1 cellular context compared by ENCODE assay signal in the genomic region with DNA sequence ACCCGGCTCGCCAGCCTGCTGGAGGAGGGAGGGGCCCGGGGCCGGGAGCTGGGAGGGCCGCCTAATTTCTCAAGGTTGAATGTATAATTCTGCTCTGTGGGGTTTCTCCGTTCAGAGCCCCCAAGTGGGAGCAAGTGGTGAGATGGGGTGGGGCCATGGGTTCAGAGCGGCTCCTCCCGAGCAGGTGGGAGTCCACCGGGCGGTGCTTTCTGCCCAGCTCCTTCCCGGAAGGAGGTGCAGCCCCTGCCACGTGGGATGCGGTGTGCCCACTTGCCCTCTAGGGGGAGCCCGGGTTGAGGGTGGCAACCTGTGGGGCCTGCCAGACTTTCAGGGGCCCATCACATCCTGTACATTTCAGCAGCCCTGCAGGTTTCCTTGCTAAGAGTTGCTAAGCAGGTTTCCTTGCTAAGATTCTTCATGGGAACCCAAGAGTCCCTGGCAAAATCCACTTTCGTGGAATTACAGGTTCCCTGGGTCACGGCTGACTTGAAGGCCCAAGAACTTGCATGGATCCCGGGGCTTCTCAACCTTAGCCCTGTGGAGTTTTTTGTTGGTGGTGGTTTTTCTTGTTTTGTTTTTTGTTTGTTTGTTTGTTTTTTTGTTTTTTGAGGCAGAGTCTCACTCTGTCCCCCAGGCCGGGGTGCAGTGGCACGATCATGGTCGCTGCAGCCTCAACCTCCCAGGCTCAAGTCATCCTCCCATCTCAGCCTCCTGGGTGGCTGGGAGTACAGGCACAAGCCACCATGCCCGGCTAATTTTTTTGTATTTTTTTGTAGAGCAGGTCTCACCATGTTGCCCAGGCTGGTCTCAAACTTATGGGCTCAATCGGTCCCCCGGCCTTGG.
TF ChIP-seq lines count a peak whose summit lies in the region.

No MANE protein-coding gene starts in this region.

TF ChIP-seq in K562, 482 proteins besides CTCF, POLR2A, EP300 and RAD21 (continued from another document and continues in another):
- TF ChIP-seq, protein P1, sequence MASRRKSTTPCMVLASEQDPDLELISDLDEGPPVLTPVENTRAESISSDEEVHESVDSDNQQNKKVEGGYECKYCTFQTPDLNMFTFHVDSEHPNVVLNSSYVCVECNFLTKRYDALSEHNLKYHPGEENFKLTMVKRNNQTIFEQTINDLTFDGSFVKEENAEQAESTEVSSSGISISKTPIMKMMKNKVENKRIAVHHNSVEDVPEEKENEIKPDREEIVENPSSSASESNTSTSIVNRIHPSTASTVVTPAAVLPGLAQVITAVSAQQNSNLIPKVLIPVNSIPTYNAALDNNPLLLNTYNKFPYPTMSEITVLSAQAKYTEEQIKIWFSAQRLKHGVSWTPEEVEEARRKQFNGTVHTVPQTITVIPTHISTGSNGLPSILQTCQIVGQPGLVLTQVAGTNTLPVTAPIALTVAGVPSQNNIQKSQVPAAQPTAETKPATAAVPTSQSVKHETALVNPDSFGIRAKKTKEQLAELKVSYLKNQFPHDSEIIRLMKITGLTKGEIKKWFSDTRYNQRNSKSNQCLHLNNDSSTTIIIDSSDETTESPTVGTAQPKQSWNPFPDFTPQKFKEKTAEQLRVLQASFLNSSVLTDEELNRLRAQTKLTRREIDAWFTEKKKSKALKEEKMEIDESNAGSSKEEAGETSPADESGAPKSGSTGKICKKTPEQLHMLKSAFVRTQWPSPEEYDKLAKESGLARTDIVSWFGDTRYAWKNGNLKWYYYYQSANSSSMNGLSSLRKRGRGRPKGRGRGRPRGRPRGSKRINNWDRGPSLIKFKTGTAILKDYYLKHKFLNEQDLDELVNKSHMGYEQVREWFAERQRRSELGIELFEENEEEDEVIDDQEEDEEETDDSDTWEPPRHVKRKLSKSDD (conservative IDR thresholded peaks at IDR 0.05; ENCODE audit: low read length), result 0 out of 2 replicates have a peak, but pooled peaks have one; percentile 68
- TF ChIP-seq TAL1 (IDR thresholded peaks at IDR 0.05) (no peak), ZNF431 (CRISPR knock-in tag; IDR thresholded peaks at IDR 0.05) (no peak), ARID2 (IDR thresholded peaks at IDR 0.05) (no peak), IRF2 (CRISPR knock-in tag; IDR thresholded peaks at IDR 0.05) (no peak), GABPA (tag; conservative IDR thresholded peaks at IDR 0.05; ENCODE audit: low read depth) (no peak), ELF1 (tag; IDR thresholded peaks at IDR 0.05) (peak; percentile 85), SMAD1 (IDR thresholded peaks at IDR 0.05; ENCODE audit: low read depth, low read length, partially characterized antibody) (no peak), SIN3A (IDR thresholded peaks at IDR 0.05; ENCODE audit: borderline replicate concordance in 2 of 2, control insufficient read depth in 1 of 2, low read depth in 2 of 2, low read length in 2 of 2) (peak in 1 of 2 experiments; percentile 67; a peak in 1 of 4 replicates), SAP30 (IDR thresholded peaks at IDR 0.05; ENCODE audit: borderline replicate concordance, insufficient read depth, low read depth, low read length, poor library complexity, severe bottlenecking) (no peak), RBM39 (optimal IDR thresholded peaks at IDR 0.05; ENCODE audit: low read depth, low read length) (no peak), SP1 (CRISPR knock-in tag; IDR thresholded peaks at IDR 0.05) (no peak), HDAC3 (IDR thresholded peaks at IDR 0.05; ENCODE audit: borderline replicate concordance, partially characterized antibody) (no peak), ZNF184 (CRISPR knock-in tag; IDR thresholded peaks at IDR 0.05) (no peak), ZNF224 (CRISPR knock-in tag; IDR thresholded peaks at IDR 0.05) (no peak), GABPB1 (CRISPR knock-in tag; IDR thresholded peaks at IDR 0.05) (peak; percentile 46; the same call in 1 of the 2 replicates), MYNN (IDR thresholded peaks at IDR 0.05) (peak; percentile 74; the same call in 1 of the 2 replicates), MYNN (CRISPR knock-in tag; IDR thresholded peaks at IDR 0.05) (no peak), KAT7 (CRISPR knock-in tag; IDR thresholded peaks at IDR 0.05; ENCODE audit: borderline replicate concordance) (no peak), TSC22D4 (tag; IDR thresholded peaks at IDR 0.05) (no peak), NR1H2 (CRISPR knock-in tag; IDR thresholded peaks at IDR 0.05) (no peak), BRCA1 (IDR thresholded peaks at IDR 0.05) (no peak), BRCA1 (CRISPR knock-in tag; IDR thresholded peaks at IDR 0.05) (no peak), NUFIP1 (IDR thresholded peaks at IDR 0.05; ENCODE audit: partially characterized antibody) (no peak)
- TF ChIP-seq, protein P2, sequence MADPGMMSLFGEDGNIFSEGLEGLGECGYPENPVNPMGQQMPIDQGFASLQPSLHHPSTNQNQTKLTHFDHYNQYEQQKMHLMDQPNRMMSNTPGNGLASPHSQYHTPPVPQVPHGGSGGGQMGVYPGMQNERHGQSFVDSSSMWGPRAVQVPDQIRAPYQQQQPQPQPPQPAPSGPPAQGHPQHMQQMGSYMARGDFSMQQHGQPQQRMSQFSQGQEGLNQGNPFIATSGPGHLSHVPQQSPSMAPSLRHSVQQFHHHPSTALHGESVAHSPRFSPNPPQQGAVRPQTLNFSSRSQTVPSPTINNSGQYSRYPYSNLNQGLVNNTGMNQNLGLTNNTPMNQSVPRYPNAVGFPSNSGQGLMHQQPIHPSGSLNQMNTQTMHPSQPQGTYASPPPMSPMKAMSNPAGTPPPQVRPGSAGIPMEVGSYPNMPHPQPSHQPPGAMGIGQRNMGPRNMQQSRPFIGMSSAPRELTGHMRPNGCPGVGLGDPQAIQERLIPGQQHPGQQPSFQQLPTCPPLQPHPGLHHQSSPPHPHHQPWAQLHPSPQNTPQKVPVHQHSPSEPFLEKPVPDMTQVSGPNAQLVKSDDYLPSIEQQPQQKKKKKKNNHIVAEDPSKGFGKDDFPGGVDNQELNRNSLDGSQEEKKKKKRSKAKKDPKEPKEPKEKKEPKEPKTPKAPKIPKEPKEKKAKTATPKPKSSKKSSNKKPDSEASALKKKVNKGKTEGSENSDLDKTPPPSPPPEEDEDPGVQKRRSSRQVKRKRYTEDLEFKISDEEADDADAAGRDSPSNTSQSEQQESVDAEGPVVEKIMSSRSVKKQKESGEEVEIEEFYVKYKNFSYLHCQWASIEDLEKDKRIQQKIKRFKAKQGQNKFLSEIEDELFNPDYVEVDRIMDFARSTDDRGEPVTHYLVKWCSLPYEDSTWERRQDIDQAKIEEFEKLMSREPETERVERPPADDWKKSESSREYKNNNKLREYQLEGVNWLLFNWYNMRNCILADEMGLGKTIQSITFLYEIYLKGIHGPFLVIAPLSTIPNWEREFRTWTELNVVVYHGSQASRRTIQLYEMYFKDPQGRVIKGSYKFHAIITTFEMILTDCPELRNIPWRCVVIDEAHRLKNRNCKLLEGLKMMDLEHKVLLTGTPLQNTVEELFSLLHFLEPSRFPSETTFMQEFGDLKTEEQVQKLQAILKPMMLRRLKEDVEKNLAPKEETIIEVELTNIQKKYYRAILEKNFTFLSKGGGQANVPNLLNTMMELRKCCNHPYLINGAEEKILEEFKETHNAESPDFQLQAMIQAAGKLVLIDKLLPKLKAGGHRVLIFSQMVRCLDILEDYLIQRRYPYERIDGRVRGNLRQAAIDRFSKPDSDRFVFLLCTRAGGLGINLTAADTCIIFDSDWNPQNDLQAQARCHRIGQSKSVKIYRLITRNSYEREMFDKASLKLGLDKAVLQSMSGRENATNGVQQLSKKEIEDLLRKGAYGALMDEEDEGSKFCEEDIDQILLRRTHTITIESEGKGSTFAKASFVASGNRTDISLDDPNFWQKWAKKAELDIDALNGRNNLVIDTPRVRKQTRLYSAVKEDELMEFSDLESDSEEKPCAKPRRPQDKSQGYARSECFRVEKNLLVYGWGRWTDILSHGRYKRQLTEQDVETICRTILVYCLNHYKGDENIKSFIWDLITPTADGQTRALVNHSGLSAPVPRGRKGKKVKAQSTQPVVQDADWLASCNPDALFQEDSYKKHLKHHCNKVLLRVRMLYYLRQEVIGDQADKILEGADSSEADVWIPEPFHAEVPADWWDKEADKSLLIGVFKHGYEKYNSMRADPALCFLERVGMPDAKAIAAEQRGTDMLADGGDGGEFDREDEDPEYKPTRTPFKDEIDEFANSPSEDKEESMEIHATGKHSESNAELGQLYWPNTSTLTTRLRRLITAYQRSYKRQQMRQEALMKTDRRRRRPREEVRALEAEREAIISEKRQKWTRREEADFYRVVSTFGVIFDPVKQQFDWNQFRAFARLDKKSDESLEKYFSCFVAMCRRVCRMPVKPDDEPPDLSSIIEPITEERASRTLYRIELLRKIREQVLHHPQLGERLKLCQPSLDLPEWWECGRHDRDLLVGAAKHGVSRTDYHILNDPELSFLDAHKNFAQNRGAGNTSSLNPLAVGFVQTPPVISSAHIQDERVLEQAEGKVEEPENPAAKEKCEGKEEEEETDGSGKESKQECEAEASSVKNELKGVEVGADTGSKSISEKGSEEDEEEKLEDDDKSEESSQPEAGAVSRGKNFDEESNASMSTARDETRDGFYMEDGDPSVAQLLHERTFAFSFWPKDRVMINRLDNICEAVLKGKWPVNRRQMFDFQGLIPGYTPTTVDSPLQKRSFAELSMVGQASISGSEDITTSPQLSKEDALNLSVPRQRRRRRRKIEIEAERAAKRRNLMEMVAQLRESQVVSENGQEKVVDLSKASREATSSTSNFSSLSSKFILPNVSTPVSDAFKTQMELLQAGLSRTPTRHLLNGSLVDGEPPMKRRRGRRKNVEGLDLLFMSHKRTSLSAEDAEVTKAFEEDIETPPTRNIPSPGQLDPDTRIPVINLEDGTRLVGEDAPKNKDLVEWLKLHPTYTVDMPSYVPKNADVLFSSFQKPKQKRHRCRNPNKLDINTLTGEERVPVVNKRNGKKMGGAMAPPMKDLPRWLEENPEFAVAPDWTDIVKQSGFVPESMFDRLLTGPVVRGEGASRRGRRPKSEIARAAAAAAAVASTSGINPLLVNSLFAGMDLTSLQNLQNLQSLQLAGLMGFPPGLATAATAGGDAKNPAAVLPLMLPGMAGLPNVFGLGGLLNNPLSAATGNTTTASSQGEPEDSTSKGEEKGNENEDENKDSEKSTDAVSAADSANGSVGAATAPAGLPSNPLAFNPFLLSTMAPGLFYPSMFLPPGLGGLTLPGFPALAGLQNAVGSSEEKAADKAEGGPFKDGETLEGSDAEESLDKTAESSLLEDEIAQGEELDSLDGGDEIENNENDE (IDR thresholded peaks at IDR 0.05; ENCODE audit: low read depth, low read length), result no peak
- TF ChIP-seq, protein P3, sequence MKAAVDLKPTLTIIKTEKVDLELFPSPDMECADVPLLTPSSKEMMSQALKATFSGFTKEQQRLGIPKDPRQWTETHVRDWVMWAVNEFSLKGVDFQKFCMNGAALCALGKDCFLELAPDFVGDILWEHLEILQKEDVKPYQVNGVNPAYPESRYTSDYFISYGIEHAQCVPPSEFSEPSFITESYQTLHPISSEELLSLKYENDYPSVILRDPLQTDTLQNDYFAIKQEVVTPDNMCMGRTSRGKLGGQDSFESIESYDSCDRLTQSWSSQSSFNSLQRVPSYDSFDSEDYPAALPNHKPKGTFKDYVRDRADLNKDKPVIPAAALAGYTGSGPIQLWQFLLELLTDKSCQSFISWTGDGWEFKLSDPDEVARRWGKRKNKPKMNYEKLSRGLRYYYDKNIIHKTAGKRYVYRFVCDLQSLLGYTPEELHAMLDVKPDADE (conservative IDR thresholded peaks at IDR 0.05; ENCODE audit: control insufficient read depth, low read depth, low read length), result peak; percentile 55; the same call in 1 of the 2 replicates
- TF ChIP-seq, protein P4, sequence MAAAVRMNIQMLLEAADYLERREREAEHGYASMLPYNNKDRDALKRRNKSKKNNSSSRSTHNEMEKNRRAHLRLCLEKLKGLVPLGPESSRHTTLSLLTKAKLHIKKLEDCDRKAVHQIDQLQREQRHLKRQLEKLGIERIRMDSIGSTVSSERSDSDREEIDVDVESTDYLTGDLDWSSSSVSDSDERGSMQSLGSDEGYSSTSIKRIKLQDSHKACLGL (CRISPR knock-in tag; IDR thresholded peaks at IDR 0.05; ENCODE audit: borderline replicate concordance, poor library complexity, severe bottlenecking), result peak; percentile 25
- TF ChIP-seq, protein P5, sequence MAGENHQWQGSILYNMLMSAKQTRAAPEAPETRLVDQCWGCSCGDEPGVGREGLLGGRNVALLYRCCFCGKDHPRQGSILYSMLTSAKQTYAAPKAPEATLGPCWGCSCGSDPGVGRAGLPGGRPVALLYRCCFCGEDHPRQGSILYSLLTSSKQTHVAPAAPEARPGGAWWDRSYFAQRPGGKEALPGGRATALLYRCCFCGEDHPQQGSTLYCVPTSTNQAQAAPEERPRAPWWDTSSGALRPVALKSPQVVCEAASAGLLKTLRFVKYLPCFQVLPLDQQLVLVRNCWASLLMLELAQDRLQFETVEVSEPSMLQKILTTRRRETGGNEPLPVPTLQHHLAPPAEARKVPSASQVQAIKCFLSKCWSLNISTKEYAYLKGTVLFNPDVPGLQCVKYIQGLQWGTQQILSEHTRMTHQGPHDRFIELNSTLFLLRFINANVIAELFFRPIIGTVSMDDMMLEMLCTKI (IDR thresholded peaks at IDR 0.05; ENCODE audit: partially characterized antibody), result no peak
- TF ChIP-seq, protein P6, sequence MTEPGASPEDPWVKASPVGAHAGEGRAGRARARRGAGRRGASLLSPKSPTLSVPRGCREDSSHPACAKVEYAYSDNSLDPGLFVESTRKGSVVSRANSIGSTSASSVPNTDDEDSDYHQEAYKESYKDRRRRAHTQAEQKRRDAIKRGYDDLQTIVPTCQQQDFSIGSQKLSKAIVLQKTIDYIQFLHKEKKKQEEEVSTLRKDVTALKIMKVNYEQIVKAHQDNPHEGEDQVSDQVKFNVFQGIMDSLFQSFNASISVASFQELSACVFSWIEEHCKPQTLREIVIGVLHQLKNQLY (CRISPR knock-in tag; conservative IDR thresholded peaks at IDR 0.05), result no peak
- TF ChIP-seq, protein P7, sequence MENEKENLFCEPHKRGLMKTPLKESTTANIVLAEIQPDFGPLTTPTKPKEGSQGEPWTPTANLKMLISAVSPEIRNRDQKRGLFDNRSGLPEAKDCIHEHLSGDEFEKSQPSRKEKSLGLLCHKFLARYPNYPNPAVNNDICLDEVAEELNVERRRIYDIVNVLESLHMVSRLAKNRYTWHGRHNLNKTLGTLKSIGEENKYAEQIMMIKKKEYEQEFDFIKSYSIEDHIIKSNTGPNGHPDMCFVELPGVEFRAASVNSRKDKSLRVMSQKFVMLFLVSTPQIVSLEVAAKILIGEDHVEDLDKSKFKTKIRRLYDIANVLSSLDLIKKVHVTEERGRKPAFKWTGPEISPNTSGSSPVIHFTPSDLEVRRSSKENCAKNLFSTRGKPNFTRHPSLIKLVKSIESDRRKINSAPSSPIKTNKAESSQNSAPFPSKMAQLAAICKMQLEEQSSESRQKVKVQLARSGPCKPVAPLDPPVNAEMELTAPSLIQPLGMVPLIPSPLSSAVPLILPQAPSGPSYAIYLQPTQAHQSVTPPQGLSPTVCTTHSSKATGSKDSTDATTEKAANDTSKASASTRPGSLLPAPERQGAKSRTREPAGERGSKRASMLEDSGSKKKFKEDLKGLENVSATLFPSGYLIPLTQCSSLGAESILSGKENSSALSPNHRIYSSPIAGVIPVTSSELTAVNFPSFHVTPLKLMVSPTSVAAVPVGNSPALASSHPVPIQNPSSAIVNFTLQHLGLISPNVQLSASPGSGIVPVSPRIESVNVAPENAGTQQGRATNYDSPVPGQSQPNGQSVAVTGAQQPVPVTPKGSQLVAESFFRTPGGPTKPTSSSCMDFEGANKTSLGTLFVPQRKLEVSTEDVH (IDR thresholded peaks at IDR 0.05; ENCODE audit: low read depth, partially characterized antibody), result peak; percentile 40
- TF ChIP-seq, protein P8, sequence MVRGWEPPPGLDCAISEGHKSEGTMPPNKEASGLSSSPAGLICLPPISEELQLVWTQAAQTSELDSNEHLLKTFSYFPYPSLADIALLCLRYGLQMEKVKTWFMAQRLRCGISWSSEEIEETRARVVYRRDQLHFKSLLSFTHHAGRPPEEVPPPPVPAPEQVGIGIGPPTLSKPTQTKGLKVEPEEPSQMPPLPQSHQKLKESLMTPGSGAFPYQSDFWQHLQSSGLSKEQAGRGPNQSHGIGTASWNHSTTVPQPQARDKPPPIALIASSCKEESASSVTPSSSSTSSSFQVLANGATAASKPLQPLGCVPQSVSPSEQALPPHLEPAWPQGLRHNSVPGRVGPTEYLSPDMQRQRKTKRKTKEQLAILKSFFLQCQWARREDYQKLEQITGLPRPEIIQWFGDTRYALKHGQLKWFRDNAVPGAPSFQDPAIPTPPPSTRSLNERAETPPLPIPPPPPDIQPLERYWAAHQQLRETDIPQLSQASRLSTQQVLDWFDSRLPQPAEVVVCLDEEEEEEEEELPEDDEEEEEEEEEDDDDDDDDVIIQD (CRISPR knock-in tag; IDR thresholded peaks at IDR 0.05), result no peak
